Comparison of ENCODE assay signal across 28 cellular contexts in genomic region chr3:15312550-15312949, GRCh38. TPM values are rescaled to one million over a fixed set of nuclear protein-coding genes. Genes with fewer than 3 reads are reported as not detected.
DNase-seq lines count a peak whose midpoint lies in the region; ATAC-seq and TF ChIP-seq lines count a peak whose summit lies in the region.
"Had no signal": no experiment of that assay in that cellular context is flagged by ENCODE, and none has a peak within 500 bp of the region (broad histone marks: within the 10 kb centered on the region; RNA-seq: fewer than 3 reads in every experiment).

No MANE protein-coding gene starts in this region.

- H3K9me2 ChIP-seq in neural cell (ENCODE audit: insufficient read depth, low read length), result no peaks in the 10 kb centered on the region

- peaks cover 16% of the 10 kb centered on the region for H3K36me3 Mint-ChIP-seq in activated T-helper 1 cell treated with anti-CD3 and anti-CD28 coated beads, Interleukin-12 subunit alpha, Interleukin-12 subunit beta, Interleukin-2, Interleukin-4 antibody, amounts not matched to agents 30 ng/mL and 10 ng/mL and 1 ng/mL, durations not matched to agents 14 hours and 24 hours and 36 hours (ENCODE audit: low read depth)

- H3K27me3 ChIP-seq in neural cell (ENCODE audit: insufficient read depth, low read depth, low read length) (no peaks in the 10 kb centered on the region), upper lobe of left lung (no peaks in the 10 kb centered on the region)
- H3K27me3 ChIP-seq: BLaER1 treated with 17β-estradiol and CSF1 and Interleukin-3, amounts not matched to agents 10 nM and 100 nM; right atrium auricular region; SJCRH30; testis had no signal

- H3K27ac ChIP-seq in neural cell (ENCODE audit: low read length) (peak overlapping the region; percentile 79), upper lobe of left lung (peak overlapping the region in 3 of 4 donors; percentile 21 to 81 (median 61))
- H3K27ac ChIP-seq: BLaER1 treated with 17β-estradiol and CSF1 and Interleukin-3, amounts not matched to agents 10 nM and 100 nM; right atrium auricular region; SJCRH30 had no signal

- H3K36me3 ChIP-seq in neural cell (ENCODE audit: insufficient read depth, low read length) (no peaks in the 10 kb centered on the region), upper lobe of left lung (peaks cover 0 to 7% (median 0%) of the 10 kb centered on the region in 4 donors)
- H3K36me3 ChIP-seq: right atrium auricular region, SJCRH30 had no signal

- peaks cover 10% of the 10 kb centered on the region for H3K79me2 ChIP-seq in neural cell (replicated peaks; ENCODE audit: insufficient read depth, low read length)

- H4K20me1 ChIP-seq in neural cell (ENCODE audit: insufficient read depth), result peaks cover 3% of the 10 kb centered on the region

- intact Hi-C loops in activated T-helper 1 cell treated with anti-CD3 and anti-CD28 coated beads, Interleukin-12 subunit alpha, Interleukin-12 subunit beta, Interleukin-2, Interleukin-4 antibody, amounts not matched to agents 30 ng/mL and 10 ng/mL and 1 ng/mL, durations not matched to agents 14 hours and 24 hours and 36 hours (cut with micrococcal nuclease), result no loop called here

- peaks cover 84% of the 10 kb centered on the region for H3K4me1 Mint-ChIP-seq in activated T-helper 1 cell treated with anti-CD3 and anti-CD28 coated beads, Interleukin-12 subunit alpha, Interleukin-12 subunit beta, Interleukin-2, Interleukin-4 antibody, amounts not matched to agents 30 ng/mL and 10 ng/mL and 1 ng/mL, durations not matched to agents 14 hours and 24 hours and 36 hours (ENCODE audit: low read depth)

- no peak for ATAC-seq in upper lobe of left lung (ENCODE audit: low FRiP score in 2 of 2)
- no peak for ATAC-seq in HG02678 (IDR thresholded peaks at IDR 0.05; ENCODE audit: unreplicated experiment)
- ATAC-seq: HCT116 had no signal

- H3K27me3 Mint-ChIP-seq in activated T-helper 1 cell treated with anti-CD3 and anti-CD28 coated beads, Interleukin-12 subunit alpha, Interleukin-12 subunit beta, Interleukin-2, Interleukin-4 antibody, amounts not matched to agents 30 ng/mL and 10 ng/mL and 1 ng/mL, durations not matched to agents 14 hours and 24 hours and 36 hours (ENCODE audit: insufficient read depth), result no peaks in the 10 kb centered on the region
- H3K27me3 Mint-ChIP-seq: activated naive CD8-positive, alpha-beta T cell had no signal

- no peak for TF ChIP-seq RAD21 in neural cell (conservative IDR thresholded peaks at IDR 0.05)

- no peak overlapping the region for H3K4me3 ChIP-seq in neural cell (ENCODE audit: low read length)
- no peak overlapping the region for H3K4me3 ChIP-seq in upper lobe of left lung
- H3K4me3 ChIP-seq in foreskin fibroblast (ENCODE audit: low read depth in 1 of 2, low read length in 2 of 2), result no peak overlapping the region
- H3K4me3 ChIP-seq: BLaER1 treated with 17β-estradiol and CSF1 and Interleukin-3, amounts not matched to agents 10 nM and 100 nM; lung; right atrium auricular region; SJCRH30; smooth muscle cell; testis had no signal

- H2AFZ ChIP-seq in neural cell (ENCODE audit: low read depth, low read length), result no peak overlapping the region

- H3K9me3 ChIP-seq in neural cell (ENCODE audit: low read length), result no peaks in the 10 kb centered on the region
- H3K9me3 ChIP-seq in upper lobe of left lung, result no peaks in the 10 kb centered on the region
- H3K9me3 ChIP-seq: BLaER1 treated with 17β-estradiol and CSF1 and Interleukin-3, amounts not matched to agents 10 nM and 100 nM; Caco-2; right atrium auricular region; SJCRH30; testis had no signal

- TF ChIP-seq EP300 in neural cell (conservative IDR thresholded peaks at IDR 0.05; ENCODE audit: poor library complexity, severe bottlenecking) (no peak), upper lobe of left lung (IDR thresholded peaks at IDR 0.05) (no peak)

- H3K27ac Mint-ChIP-seq in activated T-helper 1 cell treated with anti-CD3 and anti-CD28 coated beads, Interleukin-12 subunit alpha, Interleukin-12 subunit beta, Interleukin-2, Interleukin-4 antibody, amounts not matched to agents 30 ng/mL and 10 ng/mL and 1 ng/mL, durations not matched to agents 14 hours and 24 hours and 36 hours, result peak overlapping the region; percentile 47
- H3K27ac Mint-ChIP-seq: activated naive CD8-positive, alpha-beta T cell had no signal

- no peaks in the 10 kb centered on the region for H3F3A ChIP-seq in neural cell (ENCODE audit: insufficient read depth, low read length, poor library complexity, severe bottlenecking)

- peak overlapping the region; percentile 48 for H3K4me3 Mint-ChIP-seq in activated T-helper 1 cell treated with anti-CD3 and anti-CD28 coated beads, Interleukin-12 subunit alpha, Interleukin-12 subunit beta, Interleukin-2, Interleukin-4 antibody, amounts not matched to agents 30 ng/mL and 10 ng/mL and 1 ng/mL, durations not matched to agents 14 hours and 24 hours and 36 hours
- H3K4me3 Mint-ChIP-seq: activated naive CD8-positive, alpha-beta T cell; neural crest cell had no signal

- H3K9ac ChIP-seq in neural cell (ENCODE audit: low read length), result peak overlapping the region; percentile 34
- H3K9ac ChIP-seq: BLaER1 treated with 17β-estradiol and CSF1 and Interleukin-3, amounts not matched to agents 10 nM and 100 nM had no signal

- H3K4me1 ChIP-seq in upper lobe of left lung, result peaks cover 76 to 93% (median 83%) of the 10 kb centered on the region in 4 donors
- H3K4me1 ChIP-seq: SJCRH30 had no signal

- no peaks in the 10 kb centered on the region for H3K9me3 Mint-ChIP-seq in activated T-helper 1 cell treated with anti-CD3 and anti-CD28 coated beads, Interleukin-12 subunit alpha, Interleukin-12 subunit beta, Interleukin-2, Interleukin-4 antibody, amounts not matched to agents 30 ng/mL and 10 ng/mL and 1 ng/mL, durations not matched to agents 14 hours and 24 hours and 36 hours
- H3K9me3 Mint-ChIP-seq: neural crest cell had no signal

- TF ChIP-seq POLR2A in upper lobe of left lung (IDR thresholded peaks at IDR 0.05), result no peak

- peak; percentile 68 for DNase-seq in OCI-M1 (lab: John Stamatoyannopoulos, UW)
- DNase-seq in activated T-helper 1 cell treated with anti-CD3 and anti-CD28 coated beads, Interleukin-12 subunit alpha, Interleukin-12 subunit beta, Interleukin-2, Interleukin-4 antibody, amounts not matched to agents 30 ng/mL and 10 ng/mL and 1 ng/mL, durations not matched to agents 14 hours and 24 hours and 36 hours (ENCODE audit: low spot score), result no peak
- DNase-seq in upper lobe of left lung, result no peak
- no peak for DNase-seq in HuH-7.5 (ENCODE audit: low spot score)
- no peak for DNase-seq in foreskin fibroblast
- DNase-seq: activated CD4-positive, alpha-beta T cell treated with anti-CD3 and anti-CD28 coated beads, Interleukin-2, amount 50 U/mL, for 48 hours; activated effector memory CD4-positive, alpha-beta T cell treated with Interleukin-2 at 50 U/mL for 16 hours; aorta; Caco-2; DMS53; hypothalamus; NCI-H1092 treated with DMSO at 0.1 percent for 48 hours; NCI-H187 treated with DMSO at 0.1 percent for 48 hours; NCI-H510A treated with DMSO at 0.1 percent for 48 hours; RPMI8226; SJCRH30; stimulated activated naive CD4-positive, alpha-beta T cell treated with Interleukin-2 at 50 U/mL for 16 hours; SW 1271; testis had no signal

- TF ChIP-seq CTCF in neural cell (IDR thresholded peaks at IDR 0.05; ENCODE audit: poor library complexity, severe bottlenecking) (no peak), upper lobe of left lung (IDR thresholded peaks at IDR 0.05) (no peak), foreskin fibroblast (IDR thresholded peaks at IDR 0.05; ENCODE audit: low read depth, low read length) (no peak)

- no peak overlapping the region for H3K4me2 ChIP-seq in neural cell (ENCODE audit: low read length)
- H3K4me2 ChIP-seq: smooth muscle cell had no signal

- WGBS in upper lobe of left lung, 2 donors, result 44 to 69% methylated on average over 2 of the region's 2 CpGs

TF ChIP-seq in neural cell, 6 proteins besides CTCF, POLR2A, EP300 and RAD21:
- TF ChIP-seq SMC3 (conservative IDR thresholded peaks at IDR 0.05; ENCODE audit: poor library complexity) (no peak), POLR2AphosphoS5 (IDR thresholded peaks at IDR 0.05) (no peak), EZH2 (IDR thresholded peaks at IDR 0.05; ENCODE audit: borderline replicate concordance, insufficient read depth, low read length, poor library complexity, severe bottlenecking) (no peak), REST (IDR thresholded peaks at IDR 0.05; ENCODE audit: borderline replicate concordance) (no peak), MXI1 (conservative IDR thresholded peaks at IDR 0.05; ENCODE audit: poor library complexity, severe bottlenecking) (no peak)

RNA-seq across cellular contexts. Expression of gene SH3BP5, which starts 19.8 kb away (rescaled TPM):
- total RNA-seq in activated T-helper 1 cell treated with anti-CD3 and anti-CD28 coated beads, Interleukin-12 subunit alpha, Interleukin-12 subunit beta, Interleukin-2, Interleukin-4 antibody, amounts not matched to agents 30 ng/mL and 10 ng/mL and 1 ng/mL, durations not matched to agents 14 hours and 24 hours and 36 hours, result 28.0 and 30.3 TPM in 2 replicates
- 166 TPM in 2 replicates for polyA plus RNA-seq in neural cell
- 121 and 123 TPM in 2 replicates for polyA minus RNA-seq in neural cell
- total RNA-seq in upper lobe of left lung, result 100 to 1,000 TPM in 2 of 6 donors, 10 to 100 TPM in 4; 83.8 to 150 (median 94.7) TPM
